In genomic region chr1:210830034-210831028, GRCh38 we compare ENCODE assay signal across 1 cellular context.
A peak's percentile ranks its signal among the peaks of the same experiment; 100 is the strongest.
TF ChIP-seq lines count a peak whose summit lies in the region.

No MANE protein-coding gene starts in this region.

TF ChIP-seq in HEK293, 187 proteins besides CTCF, POLR2A, EP300 and RAD21 (continued from another document and continues in another):
- TF ChIP-seq ZBTB10 (tag by site-specific recombination; IDR thresholded peaks at IDR 0.05) (no peak), ZBTB6 (tag by site-specific recombination; IDR thresholded peaks at IDR 0.05) (no peak), ZNF449 (tag by site-specific recombination; IDR thresholded peaks at IDR 0.05) (no peak), TRIM28 (IDR thresholded peaks at IDR 0.05; ENCODE audit: borderline replicate concordance, low read length) (0 out of 2 replicates have a peak, but pooled peaks have one; percentile 41), PRDM10 (tag by site-specific recombination; IDR thresholded peaks at IDR 0.05) (peak; percentile 43; the same call in 1 of the 2 replicates), KLF7 (tag by site-specific recombination; IDR thresholded peaks at IDR 0.05; ENCODE audit: borderline replicate concordance) (no peak), ZNF239 (tag by site-specific recombination; IDR thresholded peaks at IDR 0.05) (no peak), ZNF416 (tag by site-specific recombination; IDR thresholded peaks at IDR 0.05) (no peak), ZSCAN16 (tag by site-specific recombination; IDR thresholded peaks at IDR 0.05) (no peak), ZNF548 (tag by site-specific recombination; IDR thresholded peaks at IDR 0.05) (no peak), ZNF274 (IDR thresholded peaks at IDR 0.05; ENCODE audit: low read length) (no peak), ZNF274 (tag by site-specific recombination; IDR thresholded peaks at IDR 0.05; ENCODE audit: borderline replicate concordance) (no peak), ZNF473 (tag by site-specific recombination; IDR thresholded peaks at IDR 0.05) (no peak), ZBTB21 (tag by site-specific recombination; IDR thresholded peaks at IDR 0.05) (no peak), ZNF335 (tag by site-specific recombination; conservative IDR thresholded peaks at IDR 0.05) (no peak), ZNF518A (tag by site-specific recombination; conservative IDR thresholded peaks at IDR 0.05; ENCODE audit: low read depth) (no peak), ZNF776 (tag by site-specific recombination; IDR thresholded peaks at IDR 0.05; ENCODE audit: borderline replicate concordance) (no peak), ZBTB44 (tag by site-specific recombination; IDR thresholded peaks at IDR 0.05) (peak; percentile 74), GLI4 (tag by site-specific recombination; IDR thresholded peaks at IDR 0.05) (no peak), ZNF830 (tag by site-specific recombination; IDR thresholded peaks at IDR 0.05; ENCODE audit: low read depth) (no peak), ZNF48 (tag by site-specific recombination; IDR thresholded peaks at IDR 0.05) (no peak), ZNF560 (tag by site-specific recombination; IDR thresholded peaks at IDR 0.05; ENCODE audit: borderline replicate concordance) (no peak), ZFP37 (tag by site-specific recombination; IDR thresholded peaks at IDR 0.05) (no peak), OSR2 (tag by site-specific recombination; IDR thresholded peaks at IDR 0.05) (peak; percentile 94), ZNF513 (tag by site-specific recombination; IDR thresholded peaks at IDR 0.05) (no peak), ZNF155 (tag by site-specific recombination; IDR thresholded peaks at IDR 0.05) (no peak), ZIC2 (tag by site-specific recombination; IDR thresholded peaks at IDR 0.05) (no peak), ZBTB7A (tag by site-specific recombination; IDR thresholded peaks at IDR 0.05; ENCODE audit: low read depth) (no peak), ZNF18 (tag by site-specific recombination; IDR thresholded peaks at IDR 0.05) (peak; percentile 44; the same call in 1 of the 2 replicates), ZBTB11 (tag by site-specific recombination; conservative IDR thresholded peaks at IDR 0.05; ENCODE audit: low read depth) (no peak)
